17 cellular contexts compared by ENCODE assay signal in the genomic region with DNA sequence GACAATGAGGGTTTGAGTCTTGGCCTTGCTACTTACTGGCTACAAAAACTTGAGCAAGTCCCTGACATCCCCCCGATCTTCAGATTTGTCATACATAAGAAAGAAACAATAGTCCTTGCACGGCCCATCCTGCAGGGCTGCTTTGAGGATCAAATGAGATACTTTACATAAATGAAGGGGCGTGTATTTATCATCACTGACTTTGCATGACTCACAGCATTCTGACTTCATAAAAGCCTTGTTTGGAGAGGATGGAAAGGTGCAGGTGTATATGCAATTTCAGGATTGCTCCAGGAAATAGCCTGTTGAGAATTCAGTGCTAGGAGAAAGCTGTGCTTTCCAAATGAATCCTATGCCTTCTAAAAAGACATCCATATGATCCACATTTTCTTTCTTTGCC.
"Had no signal": no experiment of that assay in that cellular context is flagged by ENCODE, and none has a peak within 500 bp of the region (broad histone marks: within the 10 kb centered on the region; RNA-seq: fewer than 3 reads in every experiment).

No MANE protein-coding gene starts in this region.

- H3K27ac ChIP-seq: ascending aorta, epithelial cell of prostate, neutrophil, parathyroid adenoma, stomach, testis, upper lobe of left lung had no signal

- H3K4me1 Mint-ChIP-seq: activated CD4-positive, alpha-beta T cell treated with anti-CD3 and anti-CD28 coated beads for 36 hours; activated CD8-positive, alpha-beta memory T cell treated with anti-CD3 and anti-CD28 coated beads, Interleukin-2, amount 10 ng/mL, durations not matched to agents 7 days and 5 days; activated naive CD4-positive, alpha-beta T cell treated with anti-CD3 and anti-CD28 coated beads, Interleukin-2, amount 10 ng/mL, durations not matched to agents 7 days and 5 days; naive thymus-derived CD8-positive, alpha-beta T cell had no signal

- H3K27me3 ChIP-seq: ascending aorta, neutrophil, stomach, testis, upper lobe of left lung had no signal

- H3K4me3 Mint-ChIP-seq: activated CD4-positive, alpha-beta memory T cell treated with anti-CD3 and anti-CD28 coated beads for 36 hours; activated CD4-positive, alpha-beta T cell treated with anti-CD3 and anti-CD28 coated beads for 36 hours; activated CD8-positive, alpha-beta memory T cell treated with anti-CD3 and anti-CD28 coated beads, Interleukin-2, amount 10 ng/mL, durations not matched to agents 7 days and 5 days; activated naive CD4-positive, alpha-beta T cell treated with anti-CD3 and anti-CD28 coated beads, Interleukin-2, amount 10 ng/mL, durations not matched to agents 7 days and 5 days; activated T-cell treated with anti-CD3 and anti-CD28 coated beads, Interleukin-2, amount 50 U/mL, for 24 hours; effector memory CD8-positive, alpha-beta T cell; naive thymus-derived CD8-positive, alpha-beta T cell had no signal

- DNase-seq: activated CD4-positive, alpha-beta memory T cell treated with anti-CD3 and anti-CD28 coated beads for 36 hours; activated CD4-positive, alpha-beta T cell treated with anti-CD3 and anti-CD28 coated beads for 36 hours; activated CD8-positive, alpha-beta memory T cell treated with anti-CD3 and anti-CD28 coated beads, Interleukin-2, amount 10 ng/mL, durations not matched to agents 7 days and 5 days; activated naive CD4-positive, alpha-beta T cell treated with anti-CD3 and anti-CD28 coated beads, Interleukin-2, amount 10 ng/mL, durations not matched to agents 7 days and 5 days; activated T-cell treated with anti-CD3 and anti-CD28 coated beads, Interleukin-2, amount 50 U/mL, for 24 hours; dermis blood vessel endothelial cell; effector memory CD8-positive, alpha-beta T cell; naive thymus-derived CD8-positive, alpha-beta T cell; stimulated activated CD4-positive, alpha-beta T cell treated with anti-CD3 and anti-CD28 coated beads, Interleukin-1b, Interleukin-23, amount 100 ng/mL, for 48 hours; stomach; testis; upper lobe of left lung had no signal

- H3K9me3 ChIP-seq: neutrophil, stomach, testis, upper lobe of left lung had no signal

- H3K36me3 Mint-ChIP-seq: activated CD4-positive, alpha-beta memory T cell treated with anti-CD3 and anti-CD28 coated beads for 36 hours; activated CD8-positive, alpha-beta memory T cell treated with anti-CD3 and anti-CD28 coated beads, Interleukin-2, amount 10 ng/mL, durations not matched to agents 7 days and 5 days; activated naive CD4-positive, alpha-beta T cell treated with anti-CD3 and anti-CD28 coated beads, Interleukin-2, amount 10 ng/mL, durations not matched to agents 7 days and 5 days; naive thymus-derived CD8-positive, alpha-beta T cell had no signal

- H3K27ac Mint-ChIP-seq: activated CD4-positive, alpha-beta memory T cell treated with anti-CD3 and anti-CD28 coated beads for 36 hours; activated CD4-positive, alpha-beta T cell treated with anti-CD3 and anti-CD28 coated beads for 36 hours; activated CD8-positive, alpha-beta memory T cell treated with anti-CD3 and anti-CD28 coated beads, Interleukin-2, amount 10 ng/mL, durations not matched to agents 7 days and 5 days; activated naive CD4-positive, alpha-beta T cell treated with anti-CD3 and anti-CD28 coated beads, Interleukin-2, amount 10 ng/mL, durations not matched to agents 7 days and 5 days; activated T-cell treated with anti-CD3 and anti-CD28 coated beads, Interleukin-2, amount 50 U/mL, for 24 hours; effector memory CD8-positive, alpha-beta T cell; naive thymus-derived CD8-positive, alpha-beta T cell had no signal

- H3K27me3 Mint-ChIP-seq: activated CD4-positive, alpha-beta T cell treated with anti-CD3 and anti-CD28 coated beads for 36 hours; activated naive CD4-positive, alpha-beta T cell treated with anti-CD3 and anti-CD28 coated beads, Interleukin-2, amount 10 ng/mL, durations not matched to agents 7 days and 5 days; activated T-cell treated with anti-CD3 and anti-CD28 coated beads, Interleukin-2, amount 50 U/mL, for 24 hours had no signal

- H3K9me3 Mint-ChIP-seq: activated naive CD4-positive, alpha-beta T cell treated with anti-CD3 and anti-CD28 coated beads, Interleukin-2, amount 10 ng/mL, durations not matched to agents 7 days and 5 days; activated T-cell treated with anti-CD3 and anti-CD28 coated beads, Interleukin-2, amount 50 U/mL, for 24 hours; effector memory CD8-positive, alpha-beta T cell had no signal

- H3K4me3 ChIP-seq: ascending aorta, stomach, testis, upper lobe of left lung had no signal

- ATAC-seq: activated CD4-positive, alpha-beta T cell treated with anti-CD3 and anti-CD28 coated beads for 36 hours; activated CD8-positive, alpha-beta memory T cell treated with anti-CD3 and anti-CD28 coated beads, Interleukin-2, amount 10 ng/mL, durations not matched to agents 7 days and 5 days; effector memory CD8-positive, alpha-beta T cell; left lobe of liver; naive thymus-derived CD8-positive, alpha-beta T cell had no signal

- H3K4me1 ChIP-seq: parathyroid adenoma, upper lobe of left lung had no signal

- H3K36me3 ChIP-seq: ascending aorta, neutrophil, stomach, upper lobe of left lung had no signal
